ENCODE assay signal across 10 cellular contexts in the genomic region with DNA sequence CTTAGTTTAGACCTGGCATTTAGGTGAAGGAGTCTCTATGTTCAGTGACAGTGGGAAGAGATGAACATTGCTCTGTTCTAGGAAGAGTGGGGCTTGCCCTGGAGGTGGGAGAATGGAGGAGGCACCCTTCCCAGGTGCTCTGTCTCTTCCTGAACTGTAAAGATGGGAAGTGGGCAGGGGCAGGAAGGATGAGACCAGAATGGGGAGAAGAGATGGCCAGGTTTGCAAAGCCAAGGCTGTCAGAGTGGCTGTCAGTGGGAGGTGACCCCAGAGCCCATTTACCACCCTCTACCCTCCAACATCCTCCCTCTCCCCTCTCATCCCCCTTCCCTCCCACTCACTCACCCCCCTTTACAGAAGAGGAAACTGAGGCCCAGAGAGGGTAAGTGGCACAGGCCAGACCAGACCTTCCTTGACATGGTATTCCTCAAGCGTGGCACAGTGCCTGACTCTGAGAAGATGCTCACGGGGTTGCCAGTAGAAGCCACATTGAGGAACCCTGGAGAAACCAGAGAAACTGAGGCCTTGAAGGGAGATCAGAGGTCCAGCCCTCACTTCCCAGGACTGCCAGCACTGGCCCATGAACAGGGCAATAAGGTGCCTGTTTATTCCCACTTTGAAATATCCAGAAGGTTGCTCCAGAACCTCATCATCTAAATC. TPM values are rescaled to one million over a fixed set of nuclear protein-coding genes. Genes with fewer than 3 reads are reported as not detected.
DNase-seq lines count a peak whose midpoint lies in the region; ATAC-seq and TF ChIP-seq lines count a peak whose summit lies in the region.
"Had no signal": no experiment of that assay in that cellular context is flagged by ENCODE, and none has a peak within 500 bp of the region (broad histone marks: within the 10 kb centered on the region; RNA-seq: fewer than 3 reads in every experiment).

No MANE protein-coding gene starts in this region.

- peak overlapping the region; percentile 87 to 89 for H3K27ac ChIP-seq in right atrium auricular region
- no peak overlapping the region for H3K27ac ChIP-seq in neural progenitor cell
- H3K27ac ChIP-seq: epithelial cell of prostate had no signal

- H3K27me3 ChIP-seq in right atrium auricular region (no peaks in the 10 kb centered on the region), neural progenitor cell (peaks cover 18% of the 10 kb centered on the region)

- H3K9ac ChIP-seq in neural progenitor cell, result no peak overlapping the region

- TF ChIP-seq CTCF in right atrium auricular region (IDR thresholded peaks at IDR 0.05), result no peak
- no peak for TF ChIP-seq CTCF in neural progenitor cell (IDR thresholded peaks at IDR 0.05)

- H3K4me1 ChIP-seq in right atrium auricular region, result peaks cover 0 to 48% of the 10 kb centered on the region in 2 donors
- peaks cover 46% of the 10 kb centered on the region for H3K4me1 ChIP-seq in neural progenitor cell

- H3K4me2 ChIP-seq in neural progenitor cell, result peak overlapping the region; percentile 88

- H3K4me3 ChIP-seq in right atrium auricular region (no peak overlapping the region), neural progenitor cell (no peak overlapping the region)

- H3K79me2 ChIP-seq in neural progenitor cell (ENCODE audit: low read depth), result peaks cover 14% of the 10 kb centered on the region

- H3K9me3 ChIP-seq in right atrium auricular region (no peaks in the 10 kb centered on the region), neural progenitor cell (ENCODE audit: low read depth) (no peaks in the 10 kb centered on the region)

- no peaks in the 10 kb centered on the region for H3K9me3 Mint-ChIP-seq in central memory CD8-positive, alpha-beta T cell
- H3K9me3 Mint-ChIP-seq in neural progenitor cell, result no peaks in the 10 kb centered on the region

- ATAC-seq in central memory CD8-positive, alpha-beta T cell (replicated peaks; ENCODE audit: extremely low read depth, poor library complexity, severe bottlenecking), result no peak

- no peaks in the 10 kb centered on the region for H3K27me3 Mint-ChIP-seq in central memory CD8-positive, alpha-beta T cell
- H3K27me3 Mint-ChIP-seq in neural progenitor cell (ENCODE audit: insufficient read depth, low read depth), result peaks cover 13% of the 10 kb centered on the region

- peaks cover 48% of the 10 kb centered on the region for H3F3A ChIP-seq in neural progenitor cell (ENCODE audit: low read depth)

- no peak overlapping the region for H3K4me3 Mint-ChIP-seq in central memory CD8-positive, alpha-beta T cell
- peak overlapping the region; percentile 80 for H3K4me3 Mint-ChIP-seq in neural progenitor cell

- DNase-seq in right atrium auricular region (ENCODE audit: low spot score) (no peak), cardiac septum (ENCODE audit: low spot score) (no peak), neural progenitor cell (ENCODE audit: low spot score) (no peak), MV-4-11 (lab: John Stamatoyannopoulos, UW) (no peak), NCI-H510A treated with DMSO at 0.1 percent for 48 hours (lab: John Stamatoyannopoulos, UW) (no peak), NCI-H748 (lab: John Stamatoyannopoulos, UW; ENCODE audit: unreplicated experiment) (no peak)
- DNase-seq in central memory CD8-positive, alpha-beta T cell (ENCODE audit: low spot score in 2 of 2), result no peak
- no peak for DNase-seq in NK-92 treated with Interleukin-12 subunit alpha and Interleukin-12 subunit beta, amount 100 ng/mL, for 24 hours (lab: John Stamatoyannopoulos, UW)

- peaks cover 12% of the 10 kb centered on the region for H4K20me1 ChIP-seq in neural progenitor cell (ENCODE audit: low read depth)

- no peak overlapping the region for H2AFZ ChIP-seq in neural progenitor cell (replicated peaks)

- H3K36me3 ChIP-seq in right atrium auricular region (no peaks in the 10 kb centered on the region), neural progenitor cell (no peaks in the 10 kb centered on the region)

- intact Hi-C loops in cardiac septum (cut with DNase I), result loop anchor here (2.0 to 5.0 kb wide), 4 partner anchors 107 to 277 kb away; a partner anchor contains a TSS

- H3K27ac Mint-ChIP-seq in central memory CD8-positive, alpha-beta T cell (ENCODE audit: low read depth), result peak overlapping the region; percentile 93
- no peak overlapping the region for H3K27ac Mint-ChIP-seq in neural progenitor cell

- H3K36me3 Mint-ChIP-seq in central memory CD8-positive, alpha-beta T cell (ENCODE audit: insufficient read depth), result peaks cover 23% of the 10 kb centered on the region
- H3K36me3 Mint-ChIP-seq in neural progenitor cell, result no peaks in the 10 kb centered on the region

- H3K4me1 Mint-ChIP-seq in central memory CD8-positive, alpha-beta T cell, result peaks cover 44% of the 10 kb centered on the region
- H3K4me1 Mint-ChIP-seq in neural progenitor cell, result peaks cover 72% of the 10 kb centered on the region

RNA-seq across cellular contexts. Expression of a gene that starts 1.4 kb away (rescaled TPM):
- total RNA-seq in right atrium auricular region, result 10 to 100 TPM; 20.1 to 20.8 TPM
- 29.7 TPM for total RNA-seq in cardiac septum
- total RNA-seq in neural progenitor cell (ENCODE audit: low replicate concordance), result 9.4 and 23.4 TPM in 2 replicates

RNA-seq across cellular contexts. Expression of a gene that starts 15.7 kb away (rescaled TPM):
- 100 to 1,000 TPM; 146 to 228 TPM for total RNA-seq in right atrium auricular region
- 147 TPM for total RNA-seq in cardiac septum
- total RNA-seq in neural progenitor cell (ENCODE audit: low replicate concordance), result 88.6 and 154 TPM in 2 replicates

RNA-seq across cellular contexts. Expression of a gene that starts 18.5 kb away (rescaled TPM):
- total RNA-seq in right atrium auricular region (under 1 TPM in 1 of 2 donors, not detected in 1; 0.08 TPM), cardiac septum (not detected), neural progenitor cell (ENCODE audit: low replicate concordance) (0.09 TPM in 2 replicates)
- total RNA-seq: left lobe of liver had no signal

RNA-seq across cellular contexts. Expression of a gene that starts 29.9 kb away (rescaled TPM):
- under 1 TPM in 1 of 2 donors, not detected in 1; 0.20 TPM for total RNA-seq in right atrium auricular region
- 0.05 TPM for total RNA-seq in cardiac septum
- 0.15 TPM in 1 of 2 replicates, not detected in the other for total RNA-seq in neural progenitor cell (ENCODE audit: low replicate concordance)

RNA-seq across cellular contexts. Expression of a gene that starts 51.6 kb away (rescaled TPM):
- total RNA-seq in right atrium auricular region, result not detected
- 1.0 TPM for total RNA-seq in cardiac septum
- total RNA-seq in neural progenitor cell (ENCODE audit: low replicate concordance), result 0.17 and 0.62 TPM in 2 replicates
- total RNA-seq: left lobe of liver had no signal
